ENCODE assay signal across 11 cellular contexts in genomic region chr2:168156661-168157060, GRCh38.
A peak's percentile ranks its signal among the peaks of the same experiment; 100 is the strongest.
DNase-seq lines count a peak whose midpoint lies in the region; ATAC-seq, FAIRE-seq and TF ChIP-seq lines count a peak whose summit lies in the region.
"Had no signal": no experiment of that assay in that cellular context is flagged by ENCODE, and none has a peak within 500 bp of the region (broad histone marks: within the 10 kb centered on the region; RNA-seq: fewer than 3 reads in every experiment).

No MANE protein-coding gene starts in this region.

- no peak overlapping the region for H3K4me2 ChIP-seq in HepG2 (ENCODE audit: low read depth, low read length)
- H3K4me2 ChIP-seq: KMS-11 had no signal

- H3K4me1 Mint-ChIP-seq in activated T-helper 2 cell treated with anti-CD3 and anti-CD28 coated beads, Interferon-gamma antibody, Interleukin-2, Interleukin-4, amounts not matched to agents 10 μg/mL and 5 μg/mL and 100 μg/mL, durations not matched to agents 14 hours and 24 hours and 36 hours (ENCODE audit: low read depth): peaks cover 23% of the 10 kb centered on the region

- WGBS in HepG2 (ENCODE audit: low lambda C conversion rate): 100% methylated on average over 5 of the region's 5 CpGs
- WGBS in right lobe of liver (ENCODE audit: insufficient coverage, low coverage, low lambda C conversion rate, missing lambda C conversion rate): 69% methylated on average over 2 of the region's 5 CpGs

- no peak overlapping the region for H3K9ac ChIP-seq in HepG2 (ENCODE audit: insufficient read depth, low read depth, low read length)
- H3K9ac ChIP-seq: KMS-11 had no signal

- POLR2A ChIA-PET in HepG2 (lab: Yijun Ruan, JAX): interaction anchor here (2.4 kb wide), 1 partner anchor 9 kb away, joined by 5 read pairs; no protein-coding TSS in a partner anchor

- BruUV-seq in HepG2 (replicated peaks; lab: Mats Ljungman, UMichigan): no TSS peak

- H3K27ac ChIP-seq in HepG2 (ENCODE audit: extremely low read length, insufficient read depth, low read length) (no peak overlapping the region), right lobe of liver (no peak overlapping the region)
- H3K27ac ChIP-seq: KMS-11 had no signal

- CTCF ChIA-PET in HepG2 (lab: Yijun Ruan, JAX; ENCODE audit: low intra/inter-chr PET ratio, low total read pairs): no interaction called here

- no peaks in the 10 kb centered on the region for H3K27me3 ChIP-seq in HepG2 (ENCODE audit: control insufficient read depth in 1 of 2, insufficient read depth in 2 of 2, low read length in 2 of 2)
- H3K27me3 ChIP-seq in right lobe of liver: no peaks in the 10 kb centered on the region

- no peaks in the 10 kb centered on the region for H3K79me2 ChIP-seq in HepG2 (ENCODE audit: insufficient read depth, low read length)

- H3K27ac Mint-ChIP-seq in activated T-helper 2 cell treated with anti-CD3 and anti-CD28 coated beads, Interferon-gamma antibody, Interleukin-2, Interleukin-4, amounts not matched to agents 10 μg/mL and 5 μg/mL and 100 μg/mL, durations not matched to agents 14 hours and 24 hours and 36 hours: peak overlapping the region; percentile 42
- H3K27ac Mint-ChIP-seq: activated naive CD4-positive, alpha-beta T cell treated with anti-CD3 and anti-CD28 coated beads, Interleukin-2, amount 50 U/mL, for 24 hours had no signal

- H3K27me3 Mint-ChIP-seq in activated T-helper 2 cell treated with anti-CD3 and anti-CD28 coated beads, Interferon-gamma antibody, Interleukin-2, Interleukin-4, amounts not matched to agents 10 μg/mL and 5 μg/mL and 100 μg/mL, durations not matched to agents 14 hours and 24 hours and 36 hours (ENCODE audit: low read depth): no peaks in the 10 kb centered on the region
- H3K27me3 Mint-ChIP-seq: activated naive CD4-positive, alpha-beta T cell treated with anti-CD3 and anti-CD28 coated beads, Interleukin-2, amount 50 U/mL, for 24 hours had no signal

- no peaks in the 10 kb centered on the region for H3K9me3 Mint-ChIP-seq in activated T-helper 2 cell treated with anti-CD3 and anti-CD28 coated beads, Interferon-gamma antibody, Interleukin-2, Interleukin-4, amounts not matched to agents 10 μg/mL and 5 μg/mL and 100 μg/mL, durations not matched to agents 14 hours and 24 hours and 36 hours
- H3K9me3 Mint-ChIP-seq: activated naive CD4-positive, alpha-beta T cell treated with anti-CD3 and anti-CD28 coated beads, Interleukin-2, amount 50 U/mL, for 24 hours had no signal

- no peaks in the 10 kb centered on the region for H3K9me3 ChIP-seq in HepG2 (ENCODE audit: low read length)
- H3K9me3 ChIP-seq in right lobe of liver: no peaks in the 10 kb centered on the region

- TF ChIP-seq POLR2A in HepG2 (IDR thresholded peaks at IDR 0.05; ENCODE audit: insufficient read depth in 1 of 2, low read depth in 2 of 2, low read length in 2 of 2) (no peak), right lobe of liver (IDR thresholded peaks at IDR 0.05) (no peak)

- intact Hi-C loops in HepG2 (cut with micrococcal nuclease; ENCODE audit: unreplicated experiment): no loop called here
- intact Hi-C loops in right lobe of liver (cut with DNase I): no loop called here
- intact Hi-C loops in activated T-helper 2 cell treated with anti-CD3 and anti-CD28 coated beads, Interferon-gamma antibody, Interleukin-2, Interleukin-4, amounts not matched to agents 10 μg/mL and 5 μg/mL and 100 μg/mL, durations not matched to agents 14 hours and 24 hours and 36 hours (cut with micrococcal nuclease): no loop called here
- intact Hi-C loops in left cardiac atrium (cut with DNase I): no loop called here

- no peak for TF ChIP-seq RAD21 in HepG2 (CRISPR knock-in tag; IDR thresholded peaks at IDR 0.05)

- H3K4me1 ChIP-seq in HepG2 (ENCODE audit: insufficient read depth, low read length) (peaks cover 44% of the 10 kb centered on the region), right lobe of liver (no peaks in the 10 kb centered on the region)

- no peak for TF ChIP-seq EP300 in HepG2 (IDR thresholded peaks at IDR 0.05; ENCODE audit: low read depth in 2 of 2, low read length in 2 of 2)
- no peak for TF ChIP-seq EP300 in HepG2 (CRISPR knock-in tag; IDR thresholded peaks at IDR 0.05; ENCODE audit: borderline replicate concordance)

- no peaks in the 10 kb centered on the region for H4K20me1 ChIP-seq in HepG2 (ENCODE audit: insufficient read depth, low read length)

- H3K4me3 ChIP-seq in HepG2 (replicated peaks in 1 of 3; ENCODE audit: insufficient read depth in 1 of 3, low read depth in 2 of 3, low read length in 3 of 3) (no peak overlapping the region), right lobe of liver (no peak overlapping the region)

- peaks cover 44% of the 10 kb centered on the region for H3K36me3 Mint-ChIP-seq in activated T-helper 2 cell treated with anti-CD3 and anti-CD28 coated beads, Interferon-gamma antibody, Interleukin-2, Interleukin-4, amounts not matched to agents 10 μg/mL and 5 μg/mL and 100 μg/mL, durations not matched to agents 14 hours and 24 hours and 36 hours (ENCODE audit: low read depth)

- peaks cover 5 to 38% of the 10 kb centered on the region in 2 experiments; a peak in 4 of 5 replicates for H3K36me3 ChIP-seq in HepG2 (replicated peaks in 1 of 2; ENCODE audit: control insufficient read depth in 1 of 2, insufficient read depth in 2 of 2, low read length in 2 of 2)
- no peaks in the 10 kb centered on the region for H3K36me3 ChIP-seq in right lobe of liver

- H3K4me3 Mint-ChIP-seq in activated T-helper 2 cell treated with anti-CD3 and anti-CD28 coated beads, Interferon-gamma antibody, Interleukin-2, Interleukin-4, amounts not matched to agents 10 μg/mL and 5 μg/mL and 100 μg/mL, durations not matched to agents 14 hours and 24 hours and 36 hours (ENCODE audit: low read depth): no peak overlapping the region
- H3K4me3 Mint-ChIP-seq: activated naive CD4-positive, alpha-beta T cell treated with anti-CD3 and anti-CD28 coated beads, Interleukin-2, amount 50 U/mL, for 24 hours had no signal

- ATAC-seq in HepG2 (no peak; the same call in 2 of the 3 replicates), right lobe of liver (no peak), left cardiac atrium (peak; percentile 67 to 76), HG02642 (IDR thresholded peaks at IDR 0.05; ENCODE audit: poor library complexity, unreplicated experiment) (no peak)

- in situ Hi-C loops in HepG2 (cut with HindIII; ENCODE audit: extremely low pct_ligation_motif_present, low pct_unique_long_range_greater_than_20kb): no loop called here

- no peak for FAIRE-seq in HepG2 (lab: Jason Lieb, UNC)

- TF ChIP-seq CTCF in HepG2 (CRISPR knock-in tag; IDR thresholded peaks at IDR 0.05): no peak
- TF ChIP-seq CTCF in right lobe of liver (IDR thresholded peaks at IDR 0.05): no peak

- no peak overlapping the region for H2AFZ ChIP-seq in HepG2 (ENCODE audit: low read length)

- no peak for DNase-seq in HepG2 (ENCODE audit: low spot score)
- DNase-seq in right lobe of liver: no peak
- DNase-seq in activated T-helper 2 cell treated with anti-CD3 and anti-CD28 coated beads, Interferon-gamma antibody, Interleukin-2, Interleukin-4, amounts not matched to agents 10 μg/mL and 5 μg/mL and 100 μg/mL, durations not matched to agents 14 hours and 24 hours and 36 hours (ENCODE audit: low spot score): no peak
- DNase-seq in left cardiac atrium: peak; percentile 43
- DNase-seq in inferior parietal cortex (ENCODE audit: extremely low spot score): no peak
- DNase-seq in T-helper 9 cell: no peak
- no peak for DNase-seq in NCI-H526 (lab: John Stamatoyannopoulos, UW)
- DNase-seq: erythroblast had no signal

TF ChIP-seq in HepG2, 621 proteins besides CTCF, POLR2A, EP300 and RAD21:
- TF ChIP-seq CREB1 (IDR thresholded peaks at IDR 0.05) (peak; percentile 45; the same call in 1 of the 2 replicates), CREB1 (CRISPR knock-in tag; IDR thresholded peaks at IDR 0.05) (no peak), ATF7 (IDR thresholded peaks at IDR 0.05) (peak; percentile 85), ATF7 (CRISPR knock-in tag; IDR thresholded peaks at IDR 0.05) (no peak), ZNF784 (CRISPR knock-in tag; IDR thresholded peaks at IDR 0.05; ENCODE audit: borderline replicate concordance) (no peak)

Comparison
In these comparisons a context has a peak if more than half of its experiments do, and no peak if none do; other contexts are left out.
1. ATAC-seq: peak in left cardiac atrium (2 of 2); none in HepG2 (single experiment), right lobe of liver (0 of 4) and HG02642 (single experiment).